In genomic region chr3:45083023-45083422, GRCh38 we compare ENCODE assay signal across 9 cellular contexts. TPM values are rescaled to one million over a fixed set of nuclear protein-coding genes. Genes with fewer than 3 reads are reported as not detected.
"Had no signal": no experiment of that assay in that cellular context is flagged by ENCODE, and none has a peak within 500 bp of the region (broad histone marks: within the 10 kb centered on the region; RNA-seq: fewer than 3 reads in every experiment).

No MANE protein-coding gene starts in this region.

- DNase-seq: GM23248, H9, HCEC 1CT, KG1 had no signal

- H2AFZ ChIP-seq: GM23248 had no signal

- H3K27ac ChIP-seq: GM23248 had no signal

- H3K4me3 ChIP-seq: GM23248 had no signal

- H3K27ac Mint-ChIP-seq: IgD-negative memory B cell had no signal

- H3K4me1 Mint-ChIP-seq: IgD-negative memory B cell had no signal

- H3K4me3 Mint-ChIP-seq: H9, IgD-negative memory B cell had no signal

- H3K9ac ChIP-seq: GM23248 had no signal

- H3K36me3 Mint-ChIP-seq: IgD-negative memory B cell had no signal

- FAIRE-seq: H1, H54, HTR-8/SVneo had no signal

- H3K9me3 Mint-ChIP-seq: H9, IgD-negative memory B cell had no signal

RNA-seq across cellular contexts. Expression of gene CLEC3B, which starts 56.9 kb away (rescaled TPM):
- total RNA-seq: H1, H9, HT-29 had no signal
- polyA plus RNA-seq: IgD-negative memory B cell had no signal
